12 cellular contexts compared by ENCODE assay signal in the genomic region with DNA sequence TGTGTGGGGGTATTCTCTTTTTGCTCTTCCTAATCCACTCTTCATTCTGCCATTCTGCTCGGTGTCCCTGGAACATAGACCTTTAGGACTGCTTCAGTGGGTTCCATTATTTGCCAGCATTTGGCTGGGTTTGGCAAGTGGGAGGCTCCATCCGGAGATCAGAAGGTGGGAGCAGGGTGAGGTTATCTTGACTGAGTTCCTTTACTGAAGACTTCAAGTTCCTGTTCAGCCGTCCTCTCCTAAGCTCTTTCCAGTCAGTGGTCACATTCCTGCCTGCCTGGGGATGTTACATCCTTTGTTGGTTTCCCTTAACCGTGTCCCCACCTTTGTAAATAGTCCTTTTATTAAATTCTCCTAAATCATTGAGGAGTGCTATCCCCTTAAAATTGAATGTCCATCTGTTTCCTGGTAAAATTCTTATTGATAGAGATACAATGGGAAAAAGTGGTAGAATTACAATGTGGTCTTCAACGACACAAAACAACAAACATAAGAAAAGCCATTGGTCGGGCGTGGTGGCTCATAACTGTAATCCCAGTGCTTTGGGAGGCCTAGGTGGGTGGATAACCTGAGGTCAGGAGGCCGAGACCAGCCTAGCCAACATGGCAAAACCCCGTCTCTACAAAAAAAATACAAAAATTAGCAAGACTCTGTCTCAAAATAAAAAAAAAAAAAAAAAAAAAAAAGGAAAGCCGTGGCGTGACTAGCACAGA. TPM values are rescaled to one million over a fixed set of nuclear protein-coding genes. Genes with fewer than 3 reads are reported as not detected.
DNase-seq lines count a peak whose midpoint lies in the region; ATAC-seq, FAIRE-seq and TF ChIP-seq lines count a peak whose summit lies in the region.
"Had no signal": no experiment of that assay in that cellular context is flagged by ENCODE, and none has a peak within 500 bp of the region (broad histone marks: within the 10 kb centered on the region; RNA-seq: fewer than 3 reads in every experiment).

No MANE protein-coding gene starts in this region.

- no peaks in the 10 kb centered on the region for H3K36me3 ChIP-seq in endothelial cell of umbilical vein (ENCODE audit: control insufficient read depth in 2 of 2, extremely low read depth in 1 of 2, insufficient read depth in 2 of 2, low read length in 2 of 2)

- H2AFZ ChIP-seq in endothelial cell of umbilical vein (ENCODE audit: low read depth, low read length) = peak overlapping the region; percentile 3

- TF ChIP-seq CTCF in endothelial cell of umbilical vein (IDR thresholded peaks at IDR 0.05; ENCODE audit: extremely low read depth in 1 of 2, insufficient read depth in 1 of 2, low read depth in 1 of 2, low read length in 2 of 2) = no peak

- no peak overlapping the region for H3K27ac ChIP-seq in endothelial cell of umbilical vein (ENCODE audit: insufficient read depth, low read depth, low read length)

- H3K4me3 ChIP-seq in endothelial cell of umbilical vein (replicated peaks in 1 of 3; ENCODE audit: insufficient read depth in 1 of 3, low read depth in 1 of 3, low read length in 3 of 3) = no peak overlapping the region

- H3K9me3 Mint-ChIP-seq in activated CD4-positive, alpha-beta memory T cell treated with anti-CD3 and anti-CD28 coated beads for 36 hours = no peaks in the 10 kb centered on the region
- no peaks in the 10 kb centered on the region for H3K9me3 Mint-ChIP-seq in stimulated activated naive CD8-positive, alpha-beta T cell treated with anti-CD3 and anti-CD28 coated beads, Interleukin-15, amount 100 ng/mL, for 72 hours

- TF ChIP-seq POLR2A in endothelial cell of umbilical vein (IDR thresholded peaks at IDR 0.05; ENCODE audit: low read depth, low read length) (no peak), H54 (IDR thresholded peaks at IDR 0.05; ENCODE audit: low read depth, low read length) (no peak)

- H3K27me3 ChIP-seq in endothelial cell of umbilical vein (ENCODE audit: control insufficient read depth in 2 of 2, insufficient read depth in 2 of 2, low read length in 2 of 2) = no peaks in the 10 kb centered on the region

- H3K9ac ChIP-seq in endothelial cell of umbilical vein (replicated peaks; ENCODE audit: extremely low read depth, insufficient read depth, low read length) = no peak overlapping the region

- no peaks in the 10 kb centered on the region for H3K4me1 ChIP-seq in endothelial cell of umbilical vein (ENCODE audit: control insufficient read depth, extremely low read depth, insufficient read depth, low read length)

- FAIRE-seq in endothelial cell of umbilical vein (lab: Jason Lieb, UNC) (no peak), H54 (lab: Jason Lieb, UNC) (no peak)
- FAIRE-seq: urothelium cell line had no signal

- H3K79me2 ChIP-seq in endothelial cell of umbilical vein (ENCODE audit: control insufficient read depth, insufficient read depth, low read length) = no peaks in the 10 kb centered on the region

- H3K27me3 Mint-ChIP-seq in activated CD4-positive, alpha-beta memory T cell treated with anti-CD3 and anti-CD28 coated beads for 36 hours = no peaks in the 10 kb centered on the region
- H3K27me3 Mint-ChIP-seq in stimulated activated naive CD8-positive, alpha-beta T cell treated with anti-CD3 and anti-CD28 coated beads, Interleukin-15, amount 100 ng/mL, for 72 hours = no peaks in the 10 kb centered on the region

- no peaks in the 10 kb centered on the region for H3K9me3 ChIP-seq in endothelial cell of umbilical vein (replicated peaks; ENCODE audit: control insufficient read depth, insufficient read depth, low read length)

- H4K20me1 ChIP-seq in endothelial cell of umbilical vein (replicated peaks; ENCODE audit: control insufficient read depth, extremely low read depth, insufficient read depth, low read length) = no peaks in the 10 kb centered on the region

- dilution Hi-C loops in endothelial cell of umbilical vein (cut with MboI; ENCODE audit: extremely low pct_ligation_motif_present, low sequenced_read_pairs) = no loop called here

- peak overlapping the region; percentile 95 for H3K27ac Mint-ChIP-seq in activated CD4-positive, alpha-beta memory T cell treated with anti-CD3 and anti-CD28 coated beads for 36 hours
- H3K27ac Mint-ChIP-seq in stimulated activated naive CD8-positive, alpha-beta T cell treated with anti-CD3 and anti-CD28 coated beads, Interleukin-15, amount 100 ng/mL, for 72 hours = peak overlapping the region; percentile 98 to 99

- peaks cover 43% of the 10 kb centered on the region for H3K4me1 Mint-ChIP-seq in activated CD4-positive, alpha-beta memory T cell treated with anti-CD3 and anti-CD28 coated beads for 36 hours (ENCODE audit: low read depth)
- peaks cover 49% of the 10 kb centered on the region for H3K4me1 Mint-ChIP-seq in stimulated activated naive CD8-positive, alpha-beta T cell treated with anti-CD3 and anti-CD28 coated beads, Interleukin-15, amount 100 ng/mL, for 72 hours

- H3K9me1 ChIP-seq in endothelial cell of umbilical vein (replicated peaks; ENCODE audit: control insufficient read depth, extremely low read depth, insufficient read depth, low read length) = no peaks in the 10 kb centered on the region

- BruUV-seq in endothelial cell of umbilical vein (replicated peaks; lab: Mats Ljungman, UMichigan) = no TSS peak

- intact Hi-C loops in activated CD4-positive, alpha-beta memory T cell treated with anti-CD3 and anti-CD28 coated beads for 36 hours (cut with micrococcal nuclease) = loop anchor here (1.0 to 2.0 kb wide), 8 partner anchors 39 to 204 kb away; partner anchors contain the start of genes FBXO33, GEMIN2, SEC23A and TRAPPC6B
- intact Hi-C loops in endothelial cell of umbilical vein (cut with micrococcal nuclease) = no loop called here

- no peak overlapping the region for H3K4me2 ChIP-seq in endothelial cell of umbilical vein (ENCODE audit: insufficient read depth, low read length)

- H3K4me3 Mint-ChIP-seq in activated CD4-positive, alpha-beta memory T cell treated with anti-CD3 and anti-CD28 coated beads for 36 hours = peak overlapping the region; percentile 48
- peak overlapping the region; percentile 64 to 69 for H3K4me3 Mint-ChIP-seq in stimulated activated naive CD8-positive, alpha-beta T cell treated with anti-CD3 and anti-CD28 coated beads, Interleukin-15, amount 100 ng/mL, for 72 hours

- POLR2A ChIA-PET in activated CD4-positive, alpha-beta memory T cell treated with anti-CD3 and anti-CD28 coated beads for 36 hours (lab: Charles Lee) = interaction anchor here (1.1 to 1.8 kb wide), 6 partner anchors 38 to 204 kb away, joined by 3 to 16 read pairs (median 8); partner anchors contain the start of genes FBXO33, PNN, SEC23A and TRAPPC6B
- POLR2A ChIA-PET in endothelial cell of umbilical vein (lab: Charles Lee) = no interaction called here

- ATAC-seq in stimulated activated naive CD8-positive, alpha-beta T cell treated with anti-CD3 and anti-CD28 coated beads, Interleukin-15, amount 100 ng/mL, for 72 hours = no peak
- ATAC-seq in HG02973 (IDR thresholded peaks at IDR 0.05; ENCODE audit: unreplicated experiment) = no peak

- peak; percentile 11 for DNase-seq in stimulated activated CD4-positive, alpha-beta T cell treated with anti-CD3 and anti-CD28 coated beads, Interleukin-12 subunit alpha, Interleukin-12 subunit beta, amount 100 ng/mL, for 4 hours
- DNase-seq in stimulated activated CD4-positive, alpha-beta T cell treated with anti-CD3 and anti-CD28 coated beads, Interleukin-4, amount 100 ng/mL, for 4 hours = no peak
- DNase-seq in activated CD4-positive, alpha-beta memory T cell treated with anti-CD3 and anti-CD28 coated beads for 36 hours = peak; percentile 63
- DNase-seq in endothelial cell of umbilical vein (ENCODE audit: low read depth, low spot score) = no peak
- DNase-seq in stimulated activated naive CD8-positive, alpha-beta T cell treated with anti-CD3 and anti-CD28 coated beads, Interleukin-15, amount 100 ng/mL, for 72 hours = no peak
- no peak for DNase-seq in T1000 (lab: John Stamatoyannopoulos, UW)
- no peak for DNase-seq in H54 (ENCODE audit: insufficient read length, low spot score)
- DNase-seq: DMS79, NCI-H1417 treated with DMSO at 0.1 percent for 48 hours, NCI-H446 had no signal

- CTCF ChIA-PET in activated CD4-positive, alpha-beta memory T cell treated with anti-CD3 and anti-CD28 coated beads for 36 hours (lab: Charles Lee) = interaction anchor here (1.0 to 1.4 kb wide), 2 partner anchors 10 to 40 kb away, joined by 3 to 4 read pairs; no protein-coding TSS in a partner anchor
- CTCF ChIA-PET in endothelial cell of umbilical vein (lab: Charles Lee) = no interaction called here

- no peaks in the 10 kb centered on the region for H3K36me3 Mint-ChIP-seq in activated CD4-positive, alpha-beta memory T cell treated with anti-CD3 and anti-CD28 coated beads for 36 hours

RNA-seq across cellular contexts. Expression of gene MIA2, which starts 5.0 kb away (rescaled TPM):
- 10 to 100 TPM; 23.8 to 24.1 TPM for total RNA-seq in activated CD4-positive, alpha-beta memory T cell treated with anti-CD3 and anti-CD28 coated beads for 36 hours
- 14.9 and 16.2 TPM in 2 replicates for total RNA-seq in endothelial cell of umbilical vein
- 9.4 and 10.4 TPM in 2 replicates for polyA plus RNA-seq in endothelial cell of umbilical vein
- 9.8 and 10.5 TPM in 2 replicates for polyA plus RNA-seq in endothelial cell of umbilical vein (2011; cell fraction: cytosol; rRNA removed)
- 22.2 and 22.6 TPM in 2 replicates for polyA plus RNA-seq in endothelial cell of umbilical vein (2011; cell fraction: nucleus; rRNA removed)
- 11.4 and 12.4 TPM in 2 replicates for polyA plus RNA-seq in endothelial cell of umbilical vein (2012)
- polyA minus RNA-seq in endothelial cell of umbilical vein = 8.4 and 10.7 TPM in 2 replicates
- 15.4 TPM for polyA minus RNA-seq in endothelial cell of umbilical vein (2011; cell fraction: cytosol; rRNA and poly(A)+ RNA removed)
- polyA minus RNA-seq in endothelial cell of umbilical vein (2011; cell fraction: nucleus; rRNA and poly(A)+ RNA removed) = 14.5 and 19.3 TPM in 2 replicates

RNA-seq across cellular contexts. Expression of gene PNN, which starts 53.6 kb away (rescaled TPM):
- 10 to 100 TPM; 85.3 to 88.8 TPM for total RNA-seq in activated CD4-positive, alpha-beta memory T cell treated with anti-CD3 and anti-CD28 coated beads for 36 hours
- 79.4 and 83.5 TPM in 2 replicates for total RNA-seq in endothelial cell of umbilical vein
- 9.9 and 27.3 TPM in 2 replicates for polyA plus RNA-seq in endothelial cell of umbilical vein
- 10.9 and 11.7 TPM in 2 replicates for polyA plus RNA-seq in endothelial cell of umbilical vein (2011; cell fraction: cytosol; rRNA removed)
- polyA plus RNA-seq in endothelial cell of umbilical vein (2011; cell fraction: nucleus; rRNA removed) = 103 and 185 TPM in 2 replicates
- 52.3 and 66.6 TPM in 2 replicates for polyA plus RNA-seq in endothelial cell of umbilical vein (2012)
- polyA minus RNA-seq in endothelial cell of umbilical vein = 28.5 and 35.5 TPM in 2 replicates
- 10.9 TPM for polyA minus RNA-seq in endothelial cell of umbilical vein (2011; cell fraction: cytosol; rRNA and poly(A)+ RNA removed)
- 33.8 and 38.8 TPM in 2 replicates for polyA minus RNA-seq in endothelial cell of umbilical vein (2011; cell fraction: nucleus; rRNA and poly(A)+ RNA removed)

RNA-seq across cellular contexts. Expression of gene TRAPPC6B, which starts 58.5 kb away (rescaled TPM):
- 10 to 100 TPM; 19.7 to 22.1 TPM for total RNA-seq in activated CD4-positive, alpha-beta memory T cell treated with anti-CD3 and anti-CD28 coated beads for 36 hours
- 19.3 and 21.8 TPM in 2 replicates for total RNA-seq in endothelial cell of umbilical vein
- polyA plus RNA-seq in endothelial cell of umbilical vein = 7.3 and 9.9 TPM in 2 replicates
- polyA plus RNA-seq in endothelial cell of umbilical vein (2011; cell fraction: cytosol; rRNA removed) = 10.1 and 11.0 TPM in 2 replicates
- polyA plus RNA-seq in endothelial cell of umbilical vein (2011; cell fraction: nucleus; rRNA removed) = 19.8 and 28.9 TPM in 2 replicates
- 13.9 and 16.3 TPM in 2 replicates for polyA plus RNA-seq in endothelial cell of umbilical vein (2012)
- polyA minus RNA-seq in endothelial cell of umbilical vein = 12.6 and 18.6 TPM in 2 replicates
- 14.7 TPM for polyA minus RNA-seq in endothelial cell of umbilical vein (2011; cell fraction: cytosol; rRNA and poly(A)+ RNA removed)
- polyA minus RNA-seq in endothelial cell of umbilical vein (2011; cell fraction: nucleus; rRNA and poly(A)+ RNA removed) = 12.2 and 12.5 TPM in 2 replicates

Comparison
In these comparisons a context has a peak if more than half of its experiments do, and no peak if none do; other contexts are left out.
1. DNase-seq: peak in stimulated activated CD4-positive, alpha-beta T cell treated with anti-CD3 and anti-CD28 coated beads, Interleukin-12 subunit alpha, Interleukin-12 subunit beta, amount 100 ng/mL, for 4 hours (single experiment) and activated CD4-positive, alpha-beta memory T cell treated with anti-CD3 and anti-CD28 coated beads for 36 hours (single experiment); none in stimulated activated CD4-positive, alpha-beta T cell treated with anti-CD3 and anti-CD28 coated beads, Interleukin-4, amount 100 ng/mL, for 4 hours (0 of 2), endothelial cell of umbilical vein (single experiment), stimulated activated naive CD8-positive, alpha-beta T cell treated with anti-CD3 and anti-CD28 coated beads, Interleukin-15, amount 100 ng/mL, for 72 hours (0 of 2), T1000 (single experiment) and H54 (single experiment).